11 cellular contexts compared by ENCODE assay signal in genomic region chr2:218394298-218395089, GRCh38. TPM values are rescaled to one million over a fixed set of nuclear protein-coding genes. Genes with fewer than 3 reads are reported as not detected.
A peak's percentile ranks its signal among the peaks of the same experiment; 100 is the strongest.
DNase-seq lines count a peak whose midpoint lies in the region; ATAC-seq, FAIRE-seq and TF ChIP-seq lines count a peak whose summit lies in the region.
"Had no signal": no experiment of that assay in that cellular context is flagged by ENCODE, and none has a peak within 500 bp of the region (broad histone marks: within the 10 kb centered on the region; RNA-seq: fewer than 3 reads in every experiment).

No MANE protein-coding gene starts in this region.

- H3K36me3 Mint-ChIP-seq in CD8-positive, alpha-beta T cell = peaks cover 3% of the 10 kb centered on the region
- peaks cover 29% of the 10 kb centered on the region for H3K36me3 Mint-ChIP-seq in central memory CD8-positive, alpha-beta T cell (ENCODE audit: insufficient read depth)
- H3K36me3 Mint-ChIP-seq in osteocyte (ENCODE audit: unreplicated experiment) = no peaks in the 10 kb centered on the region

- H3K4me1 ChIP-seq in CD8-positive, alpha-beta T cell (ENCODE audit: insufficient read depth, low read length) = peaks cover 38% of the 10 kb centered on the region

- no peaks in the 10 kb centered on the region for H3K27me3 ChIP-seq in CD8-positive, alpha-beta T cell (ENCODE audit: insufficient read depth, low read length)

- H3K27ac ChIP-seq in CD8-positive, alpha-beta T cell (ENCODE audit: low read depth, low read length) = no peak overlapping the region

- H3K27me3 Mint-ChIP-seq in CD8-positive, alpha-beta T cell (ENCODE audit: low read depth) = no peaks in the 10 kb centered on the region
- no peaks in the 10 kb centered on the region for H3K27me3 Mint-ChIP-seq in central memory CD8-positive, alpha-beta T cell
- no peaks in the 10 kb centered on the region for H3K27me3 Mint-ChIP-seq in osteocyte (ENCODE audit: unreplicated experiment)

- no peaks in the 10 kb centered on the region for H3K36me3 ChIP-seq in CD8-positive, alpha-beta T cell (ENCODE audit: insufficient read depth, low read length)

- POLR2A ChIA-PET in CD8-positive, alpha-beta T cell (lab: Charles Lee) = interaction anchor here (0.9 to 1.2 kb wide), 2 partner anchors 71 to 124 kb away, joined by 3 to 4 read pairs; partner anchors contain the start of gene PNKD

- no peak for ATAC-seq in CD8-positive, alpha-beta T cell
- ATAC-seq in central memory CD8-positive, alpha-beta T cell (replicated peaks; ENCODE audit: extremely low read depth, poor library complexity, severe bottlenecking) = no peak

- intact Hi-C loops in CD8-positive, alpha-beta T cell (cut with DNase I, micrococcal nuclease) = loop anchor here (2.0 to 10.0 kb wide), 10 partner anchors 26 to 883 kb away; partner anchors contain the start of genes CATIP (in 2 of the 2), WNT10A (in 2 of the 2), ARPC2 (in 1 of the 2) and DNAJB2 (in 1 of the 2)

- H3K4me3 ChIP-seq in CD8-positive, alpha-beta T cell (ENCODE audit: low read depth, low read length) = no peak overlapping the region
- no peak overlapping the region for H3K4me3 ChIP-seq in foreskin fibroblast (ENCODE audit: low read depth in 1 of 2, low read length in 2 of 2)

- H3K9me3 ChIP-seq in CD8-positive, alpha-beta T cell (ENCODE audit: low read length) = no peaks in the 10 kb centered on the region

- no peaks in the 10 kb centered on the region for H3K9me3 Mint-ChIP-seq in CD8-positive, alpha-beta T cell
- no peaks in the 10 kb centered on the region for H3K9me3 Mint-ChIP-seq in central memory CD8-positive, alpha-beta T cell
- no peaks in the 10 kb centered on the region for H3K9me3 Mint-ChIP-seq in osteocyte (ENCODE audit: unreplicated experiment)

- no peak for TF ChIP-seq POLR2A in H54 (IDR thresholded peaks at IDR 0.05; ENCODE audit: low read depth, low read length)

- peak overlapping the region; percentile 58 for H3K27ac Mint-ChIP-seq in CD8-positive, alpha-beta T cell
- H3K27ac Mint-ChIP-seq in central memory CD8-positive, alpha-beta T cell (ENCODE audit: low read depth) = no peak overlapping the region
- peak overlapping the region; percentile 10 for H3K27ac Mint-ChIP-seq in osteocyte (ENCODE audit: unreplicated experiment)

- peak in 1 of 7 experiments; percentile 9 for DNase-seq in CD8-positive, alpha-beta T cell
- DNase-seq in HUDEP-2 (lab: John Stamatoyannopoulos, UW; ENCODE audit: unreplicated experiment in 76 of 76) (peak in 49 of 76 experiments; percentile 9 to 69 (median 37)), osteocyte (ENCODE audit: extremely low spot score, unreplicated experiment) (no peak), H54 (ENCODE audit: insufficient read length, low spot score) (no peak), NCI-H748 (lab: John Stamatoyannopoulos, UW; ENCODE audit: unreplicated experiment) (no peak), foreskin fibroblast (no peak)
- no peak for DNase-seq in central memory CD8-positive, alpha-beta T cell (ENCODE audit: low spot score in 2 of 2)
- DNase-seq: midbrain, NCI-H1417 treated with DMSO at 0.1 percent for 48 hours, SW 1271 had no signal

- peaks cover 43% of the 10 kb centered on the region for H3K4me1 Mint-ChIP-seq in CD8-positive, alpha-beta T cell (ENCODE audit: low read depth)
- H3K4me1 Mint-ChIP-seq in central memory CD8-positive, alpha-beta T cell = peaks cover 52% of the 10 kb centered on the region
- H3K4me1 Mint-ChIP-seq in osteocyte (ENCODE audit: unreplicated experiment) = peaks cover 24% of the 10 kb centered on the region

- CTCF ChIA-PET in CD8-positive, alpha-beta T cell (lab: Charles Lee) = interaction anchor here (0.8 to 4.3 kb wide), 10 partner anchors 10 to 123 kb away, joined by 3 to 31 read pairs (median 10); partner anchors contain the start of genes CATIP and PNKD

- no peak for FAIRE-seq in H54 (lab: Jason Lieb, UNC)

- H3K4me3 Mint-ChIP-seq in CD8-positive, alpha-beta T cell = no peak overlapping the region
- H3K4me3 Mint-ChIP-seq in central memory CD8-positive, alpha-beta T cell = peak overlapping the region; percentile 31
- H3K4me3 Mint-ChIP-seq in osteocyte (ENCODE audit: unreplicated experiment) = no peak overlapping the region

- TF ChIP-seq CTCF in CD8-positive, alpha-beta T cell (IDR thresholded peaks at IDR 0.05) = no peak
- TF ChIP-seq CTCF in osteocyte (IDR thresholded peaks at IDR 0.05) (no peak), foreskin fibroblast (IDR thresholded peaks at IDR 0.05; ENCODE audit: low read depth, low read length) (no peak)

RNA-seq across cellular contexts. Expression of gene CTDSP1, which starts 5.2 kb away (rescaled TPM):
- 10 to 100 TPM; 55.5 to 61.0 TPM for total RNA-seq in CD8-positive, alpha-beta T cell
- 131 and 138 TPM in 2 replicates for total RNA-seq in osteocyte

RNA-seq across cellular contexts. Expression of gene SLC11A1, which starts 12.4 kb away (rescaled TPM):
- total RNA-seq in CD8-positive, alpha-beta T cell = under 1 TPM; 0.72 to 0.92 TPM
- total RNA-seq in osteocyte = 0.16 and 0.21 TPM in 2 replicates
- total RNA-seq: epithelial cell of proximal tubule had no signal

RNA-seq across cellular contexts. Expression of gene VIL1, which starts 24.4 kb away (rescaled TPM):
- total RNA-seq in CD8-positive, alpha-beta T cell = under 1 TPM; 0.19 to 0.65 TPM
- total RNA-seq in osteocyte = 0.57 TPM in 1 of 2 replicates, not detected in the other
- total RNA-seq: epithelial cell of proximal tubule had no signal

RNA-seq across cellular contexts. Expression of gene CATIP, which starts 37.8 kb away (rescaled TPM):
- not detected for total RNA-seq in CD8-positive, alpha-beta T cell
- not detected in 2 replicates for total RNA-seq in osteocyte
- total RNA-seq: epithelial cell of proximal tubule had no signal

Comparison
In these comparisons a context has a peak if more than half of its experiments do, and no peak if none do; other contexts are left out.
1. DNase-seq: peak in HUDEP-2 (49 of 76); none in central memory CD8-positive, alpha-beta T cell (0 of 2), osteocyte (single experiment), H54 (single experiment), NCI-H748 (single experiment) and foreskin fibroblast (0 of 2).